ENCODE assay signal across 7 cellular contexts in the genomic region with DNA sequence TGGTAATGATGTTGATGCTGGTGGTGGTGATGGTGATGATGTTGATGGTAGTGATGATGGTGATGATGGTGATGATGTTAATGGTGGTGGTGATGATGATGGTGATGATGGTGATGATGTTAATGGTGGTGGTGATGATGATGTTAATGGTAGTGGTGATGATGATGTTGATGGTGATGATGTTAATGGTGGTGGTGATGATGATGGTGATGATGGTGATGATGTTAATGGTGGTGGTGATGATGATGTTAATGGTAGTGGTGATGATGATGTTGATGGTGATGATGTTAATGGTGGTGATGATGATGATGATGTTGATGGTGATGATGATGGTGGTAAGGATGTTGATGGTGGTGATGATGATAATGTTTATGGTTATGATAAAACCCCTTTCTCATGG. TPM values are rescaled to one million over a fixed set of nuclear protein-coding genes. Genes with fewer than 3 reads are reported as not detected.
DNase-seq lines count a peak whose midpoint lies in the region; ATAC-seq, FAIRE-seq and TF ChIP-seq lines count a peak whose summit lies in the region.
"Not testable (repeated sequence)": the region's sequence is repeated elsewhere in the genome, so short reads cannot be mapped to it uniquely, and the experiment has no call there.

No MANE protein-coding gene starts in this region.

- intact Hi-C loops in IMR-90 (cut with micrococcal nuclease); GM12878 (cut with micrococcal nuclease; ENCODE audit: unreplicated experiment); HepG2 (cut with micrococcal nuclease; ENCODE audit: unreplicated experiment): not testable (repeated sequence)

- peak; percentile 7 for FAIRE-seq in A549 (lab: Jason Lieb, UNC)
- FAIRE-seq in GM12892 (lab: Jason Lieb, UNC), result peak; percentile 50
- FAIRE-seq in GM12878 (lab: Jason Lieb, UNC), result peak; percentile 59
- FAIRE-seq in H1 (lab: Jason Lieb, UNC); HepG2 (lab: Jason Lieb, UNC): not testable (repeated sequence)

- peak overlapping the region in 2 of 11 experiments; percentile 65 to 75; a peak in 1 of 22 replicates for H3K9ac ChIP-seq in BLaER1 treated with 17β-estradiol and CSF1 and Interleukin-3, amounts not matched to agents 10 nM and 100 nM
- H3K9ac ChIP-seq in IMR-90 (ENCODE audit: low read depth, low read length); GM12878 (ENCODE audit: control insufficient read depth, insufficient read depth, low read length); H1 (replicated peaks in 1 of 4; ENCODE audit: extremely low read depth in 1 of 4, low read depth in 3 of 4, low read length in 3 of 4); HepG2 (ENCODE audit: insufficient read depth, low read depth, low read length): not testable (repeated sequence)

- H3K23me2 ChIP-seq in H1 (ENCODE audit: low read depth, low read length), result not testable (repeated sequence)

- H4K91ac ChIP-seq in IMR-90 (ENCODE audit: insufficient read depth, low read depth, low read length), result not testable (repeated sequence)
- H4K91ac ChIP-seq in H1 (replicated peaks; ENCODE audit: insufficient read length, low read length), result peak overlapping the region; percentile 74

- in situ Hi-C loops in IMR-90 (cut with MboI; ENCODE audit: low sequenced_read_pairs); GM12878 (cut with MboI); HepG2 (cut with HindIII; ENCODE audit: extremely low pct_ligation_motif_present, low pct_unique_long_range_greater_than_20kb): not testable (repeated sequence)

- H3K27me3 ChIP-seq in BLaER1 treated with 17β-estradiol and CSF1 and Interleukin-3, amounts not matched to agents 10 nM and 100 nM; GM12878 (replicated peaks in 1 of 2; ENCODE audit: control insufficient read depth in 2 of 2, insufficient read depth in 2 of 2, low read length in 1 of 2); H1 (replicated peaks in 1 of 4; ENCODE audit: control insufficient read depth in 3 of 4, extremely low read depth in 1 of 4, insufficient read depth in 3 of 4, low read length in 3 of 4): not testable (repeated sequence)
- peaks cover 32% of the 10 kb centered on the region for H3K27me3 ChIP-seq in IMR-90 (ENCODE audit: control insufficient read depth, insufficient read depth, low read length)
- H3K27me3 ChIP-seq in HepG2 (ENCODE audit: control insufficient read depth in 1 of 2, insufficient read depth in 2 of 2, low read length in 2 of 2), result peaks cover 2 to 26% of the 10 kb centered on the region in 2 experiments

- H3K4me2 ChIP-seq in A549; IMR-90 (ENCODE audit: low read depth, low read length); GM12878 (ENCODE audit: control insufficient read depth, insufficient read depth); H1 (ENCODE audit: insufficient read depth in 1 of 2, low read depth in 2 of 2, low read length in 2 of 2); HepG2 (ENCODE audit: low read depth, low read length): not testable (repeated sequence)
- peak overlapping the region in 8 of 11 experiments; percentile 61 to 79 (median 76); a peak in 16 of 22 replicates for H3K4me2 ChIP-seq in BLaER1 treated with 17β-estradiol and CSF1 and Interleukin-3, amounts not matched to agents 10 nM and 100 nM

- H2BK120ac ChIP-seq in IMR-90 (ENCODE audit: low read depth, low read length), result not testable (repeated sequence)
- peak overlapping the region; percentile 33 for H2BK120ac ChIP-seq in H1 (replicated peaks; ENCODE audit: low read depth, low read length)

- ATAC-seq in A549; IMR-90 (ENCODE audit: low read depth); GM12878; HepG2: not testable (repeated sequence)

- not testable (repeated sequence) for TF ChIP-seq EP300 in A549 (IDR thresholded peaks at IDR 0.05); GM12878 (IDR thresholded peaks at IDR 0.05; ENCODE audit: borderline replicate concordance in 1 of 2, control insufficient read depth in 1 of 2, low read depth in 2 of 2, low read length in 2 of 2); H1 (IDR thresholded peaks at IDR 0.05; ENCODE audit: borderline replicate concordance in 1 of 2, low read depth in 2 of 2, low read length in 2 of 2); HepG2 (IDR thresholded peaks at IDR 0.05; ENCODE audit: low read depth in 2 of 2, low read length in 2 of 2); HepG2 (CRISPR knock-in tag; IDR thresholded peaks at IDR 0.05; ENCODE audit: borderline replicate concordance)

- not testable (repeated sequence) for H4K8ac ChIP-seq in IMR-90 (ENCODE audit: low read depth in 2 of 2, low read length in 2 of 2); H1 (ENCODE audit: extremely low read depth, insufficient read depth, low read length)

- H4K5ac ChIP-seq in IMR-90 (ENCODE audit: low read depth, low read length); H1 (ENCODE audit: insufficient read length, low read depth, low read length): not testable (repeated sequence)

- H3K27ac ChIP-seq in A549; IMR-90 (ENCODE audit: insufficient read depth, low read length); GM12878 (ENCODE audit: control insufficient read depth, insufficient read depth); H1 (ENCODE audit: low read depth, low read length); HepG2 (ENCODE audit: extremely low read length, insufficient read depth, low read length): not testable (repeated sequence)
- peak overlapping the region in 5 of 11 experiments; percentile 54 to 91 (median 82); a peak in 8 of 22 replicates for H3K27ac ChIP-seq in BLaER1 treated with 17β-estradiol and CSF1 and Interleukin-3, amounts not matched to agents 10 nM and 100 nM

- not testable (repeated sequence) for BruUV-seq in IMR-90 (replicated peaks; lab: Mats Ljungman, UMichigan); GM12878 (replicated peaks; lab: Mats Ljungman, UMichigan); HepG2 (replicated peaks; lab: Mats Ljungman, UMichigan)

- H3K18ac ChIP-seq in IMR-90 (ENCODE audit: low read depth, low read length); H1 (ENCODE audit: extremely low read depth, low read length): not testable (repeated sequence)

- H3K79me2 ChIP-seq in GM12878 (ENCODE audit: control insufficient read depth, insufficient read depth, low read length); H1 (ENCODE audit: control insufficient read depth in 1 of 2, insufficient read depth in 2 of 2, low read length in 2 of 2); HepG2 (ENCODE audit: insufficient read depth, low read length): not testable (repeated sequence)

- not testable (repeated sequence) for DNase-seq in A549 (ENCODE audit: low read depth in 1 of 2, low spot score in 1 of 2); GM12892 (ENCODE audit: insufficient read length); IMR-90; GM12878 (ENCODE audit: low read depth, low spot score); H1 (ENCODE audit: low read depth in 1 of 2, low spot score in 2 of 2); HepG2 (ENCODE audit: low spot score)

- TF ChIP-seq CTCF in A549 (IDR thresholded peaks at IDR 0.05); IMR-90 (conservative IDR thresholded peaks at IDR 0.05; ENCODE audit: low read depth, low read length); GM12878 (IDR thresholded peaks at IDR 0.05 in 2 of 3, conservative IDR thresholded peaks at IDR 0.05 in 1 of 3; ENCODE audit: control insufficient read depth in 2 of 3, extremely low read depth in 1 of 3, insufficient read depth in 1 of 3, low read depth in 3 of 3, low read length in 3 of 3); H1 (IDR thresholded peaks at IDR 0.05; ENCODE audit: control extremely low read depth in 1 of 3, insufficient read depth in 1 of 3, low read depth in 1 of 3, low read length in 3 of 3); HepG2 (CRISPR knock-in tag; IDR thresholded peaks at IDR 0.05): not testable (repeated sequence)

- not testable (repeated sequence) for H2BK15ac ChIP-seq in IMR-90 (ENCODE audit: low read depth, low read length); H1 (ENCODE audit: low read length)

- H4K20me1 ChIP-seq in BLaER1 treated with 17β-estradiol and CSF1 and Interleukin-3, amounts not matched to agents 10 nM and 100 nM; IMR-90 (ENCODE audit: insufficient read depth, low read length); GM12878 (ENCODE audit: control insufficient read depth, insufficient read depth); H1 (replicated peaks in 1 of 2; ENCODE audit: control insufficient read depth in 1 of 2, insufficient read depth in 2 of 2, low read length in 2 of 2); HepG2 (ENCODE audit: insufficient read depth, low read length): not testable (repeated sequence)

- CTCF ChIA-PET in A549 (lab: Yijun Ruan, JAX), result interaction anchor here (1.6 kb wide), 1 partner anchor 18 kb away, joined by 7 read pairs; no protein-coding TSS in a partner anchor
- CTCF ChIA-PET in IMR-90 (lab: Yijun Ruan, JAX); GM12878 (lab: Yijun Ruan, JAX); H1 (lab: Charles Lee; ENCODE audit: partially characterized antibody); HepG2 (lab: Yijun Ruan, JAX; ENCODE audit: low intra/inter-chr PET ratio, low total read pairs): not testable (repeated sequence)

- dilution Hi-C loops in IMR-90 (cut with HindIII; ENCODE audit: low sequenced_read_pairs, unreplicated experiment), result not testable (repeated sequence)

- SMC1A ChIA-PET in GM12878 (lab: Charles Lee; ENCODE audit: uncharacterized antibody, unreplicated experiment), result not testable (repeated sequence)

- POLR2A ChIA-PET in A549 (lab: Yijun Ruan, JAX); IMR-90 (lab: Charles Lee; ENCODE audit: unreplicated experiment); GM12878 (lab: Charles Lee); H1 (lab: Charles Lee; ENCODE audit: partially characterized antibody); HepG2 (lab: Yijun Ruan, JAX): not testable (repeated sequence)

- TF ChIP-seq RAD21 in A549 (conservative IDR thresholded peaks at IDR 0.05 in 1 of 2, IDR thresholded peaks at IDR 0.05 in 1 of 2); IMR-90 (IDR thresholded peaks at IDR 0.05; ENCODE audit: low read length); GM12878 (IDR thresholded peaks at IDR 0.05; ENCODE audit: insufficient read depth, low read depth, low read length); H1 (IDR thresholded peaks at IDR 0.05 in 1 of 2, conservative IDR thresholded peaks at IDR 0.05 in 1 of 2; ENCODE audit: low read depth in 2 of 2, low read length in 2 of 2); HepG2 (CRISPR knock-in tag; IDR thresholded peaks at IDR 0.05): not testable (repeated sequence)

- RAD21 ChIA-PET in GM12878 (lab: Charles Lee; ENCODE audit: unreplicated experiment), result not testable (repeated sequence)

- H3K23ac ChIP-seq in IMR-90 (ENCODE audit: low read depth, low read length); H1 (ENCODE audit: insufficient read length): not testable (repeated sequence)

- not testable (repeated sequence) for H2BK12ac ChIP-seq in H1 (ENCODE audit: low read depth, low read length)

- not testable (repeated sequence) for H3K4ac ChIP-seq in IMR-90 (ENCODE audit: low read depth, low read length); H1 (replicated peaks; ENCODE audit: insufficient read length, low read depth, low read length)

- H3K9me1 ChIP-seq in IMR-90 (ENCODE audit: insufficient read depth, low read length), result not testable (repeated sequence)

- not testable (repeated sequence) for H3K9me3 ChIP-seq in A549; IMR-90 (ENCODE audit: control insufficient read depth, insufficient read depth, low read length); GM12878 (replicated peaks; ENCODE audit: control insufficient read depth, insufficient read depth, low read length); H1 (ENCODE audit: insufficient read depth in 2 of 2, low read depth in 1 of 2, low read length in 1 of 2); HepG2 (ENCODE audit: low read length)
- H3K9me3 ChIP-seq in BLaER1 treated with 17β-estradiol and CSF1 and Interleukin-3, amounts not matched to agents 10 nM and 100 nM (replicated peaks in 1 of 11), result peaks cover 0 to 27% (median 11%) of the 10 kb centered on the region in 11 experiments; a peak in 12 of 22 replicates

- H3K79me1 ChIP-seq in IMR-90 (ENCODE audit: low read depth in 1 of 2, low read length in 2 of 2); H1 (ENCODE audit: low read depth, low read length): not testable (repeated sequence)

- not testable (repeated sequence) for H2AK5ac ChIP-seq in IMR-90 (ENCODE audit: low read depth, low read length); H1 (ENCODE audit: low read depth, low read length)

- peak overlapping the region; percentile 80 for H2BK5ac ChIP-seq in IMR-90 (ENCODE audit: low read depth, low read length, poor library complexity, severe bottlenecking)
- not testable (repeated sequence) for H2BK5ac ChIP-seq in H1 (ENCODE audit: low read depth, low read length)

- not testable (repeated sequence) for H2AFZ ChIP-seq in IMR-90 (replicated peaks; ENCODE audit: low read length, poor library complexity); GM12878 (ENCODE audit: control insufficient read depth, low read depth, low read length); H1 (ENCODE audit: low read length); HepG2 (ENCODE audit: low read length)

- H3K4me3 ChIP-seq in A549; BLaER1 treated with 17β-estradiol and CSF1 and Interleukin-3, amounts not matched to agents 10 nM and 100 nM; IMR-90 (ENCODE audit: insufficient read depth, low read depth, low read length); GM12878; H1 (ENCODE audit: extremely low read depth in 1 of 4, insufficient read depth in 2 of 4, low read depth in 3 of 4, low read length in 4 of 4); HepG2 (replicated peaks in 1 of 3; ENCODE audit: insufficient read depth in 1 of 3, low read depth in 2 of 3, low read length in 3 of 3): not testable (repeated sequence)

- not testable (repeated sequence) for H3K36me3 ChIP-seq in BLaER1 treated with 17β-estradiol and CSF1 and Interleukin-3, amounts not matched to agents 10 nM and 100 nM; IMR-90 (ENCODE audit: control insufficient read depth, insufficient read depth, low read length); GM12878 (ENCODE audit: control insufficient read depth in 2 of 2, insufficient read depth in 2 of 2, low read length in 1 of 2); H1 (ENCODE audit: control insufficient read depth in 2 of 4, insufficient read depth in 4 of 4, low read length in 3 of 4); HepG2 (replicated peaks in 1 of 2; ENCODE audit: control insufficient read depth in 1 of 2, insufficient read depth in 2 of 2, low read length in 2 of 2)

- H2BK20ac ChIP-seq in IMR-90 (ENCODE audit: low read depth, low read length); H1 (ENCODE audit: low read length): not testable (repeated sequence)

- not testable (repeated sequence) for TF ChIP-seq POLR2A in A549 (IDR thresholded peaks at IDR 0.05; ENCODE audit: low read length); GM12892 (IDR thresholded peaks at IDR 0.05; ENCODE audit: low read depth, low read length); IMR-90 (IDR thresholded peaks at IDR 0.05; ENCODE audit: low read depth, low read length); GM12878 (IDR thresholded peaks at IDR 0.05; ENCODE audit: low read depth, low read length); H1 (IDR thresholded peaks at IDR 0.05; ENCODE audit: control extremely low read depth in 1 of 2, low read depth in 2 of 2, low read length in 2 of 2); HepG2 (IDR thresholded peaks at IDR 0.05; ENCODE audit: insufficient read depth in 1 of 2, low read depth in 2 of 2, low read length in 2 of 2)

- not testable (repeated sequence) for H3K4me1 ChIP-seq in A549; IMR-90 (ENCODE audit: control insufficient read depth, insufficient read depth, low read length); GM12878 (ENCODE audit: control insufficient read depth, insufficient read depth, low read length); H1 (replicated peaks in 1 of 4; ENCODE audit: control insufficient read depth in 3 of 4, insufficient read depth in 4 of 4, low read length in 3 of 4)
- H3K4me1 ChIP-seq in BLaER1 treated with 17β-estradiol and CSF1 and Interleukin-3, amounts not matched to agents 10 nM and 100 nM, result peaks cover 0 to 57% (median 47%) of the 10 kb centered on the region in 10 experiments; a peak in 16 of 20 replicates
- peaks cover 21% of the 10 kb centered on the region for H3K4me1 ChIP-seq in HepG2 (ENCODE audit: insufficient read depth, low read length)

- H3K56ac ChIP-seq in IMR-90 (ENCODE audit: extremely low read depth, insufficient read depth, low read length), result not testable (repeated sequence)
- H3K56ac ChIP-seq in H1 (replicated peaks; ENCODE audit: insufficient read length, low read depth, low read length), result peak overlapping the region; percentile 100

- not testable (repeated sequence) for H3K14ac ChIP-seq in IMR-90 (replicated peaks; ENCODE audit: low read depth, low read length); H1 (ENCODE audit: insufficient read length)

- H2AK9ac ChIP-seq in IMR-90 (replicated peaks; ENCODE audit: low read depth, low read length, poor library complexity), result not testable (repeated sequence)

RNA-seq across cellular contexts. Expression of a gene that starts 20.2 kb away (rescaled TPM):
- polyA plus RNA-seq in A549 (2011; rRNA removed), result 6.6 and 10.2 TPM in 2 replicates
- 16.7 and 21.8 TPM in 2 replicates for polyA plus RNA-seq in A549 (2012; cell fraction: cytosol; rRNA removed)
- 25.5 and 28.7 TPM in 2 replicates for polyA plus RNA-seq in A549 (2012; cell fraction: nucleus; rRNA removed)
- 22.0 to 23.9 TPM (median 22.5 TPM) in 3 replicates for polyA plus RNA-seq in A549 (2017; fragmentation: RNase III; extraction: RNeasy Plus Mini Kit Qiagen cat#74134 plus additional on column Dnase treatment)
- polyA minus RNA-seq in A549 (2011; rRNA and poly(A)+ RNA removed), result 8.2 and 12.5 TPM in 2 replicates
- polyA plus RNA-seq in GM12892 (2012; ENCODE audit: missing spikeins), result 19.7 TPM
- total RNA-seq in IMR-90 (2012; rRNA removed), result 7.5 and 8.1 TPM in 2 replicates
- 17.9 and 19.0 TPM in 2 replicates for polyA plus RNA-seq in IMR-90 (2012; rRNA removed)
- 7.8 and 17.6 TPM in 2 replicates for polyA plus RNA-seq in IMR-90 (2012; cell fraction: cytosol; rRNA removed)
- polyA plus RNA-seq in IMR-90 (2012; cell fraction: nucleus; rRNA removed; ENCODE audit: low replicate concordance), result 11.2 and 21.7 TPM in 2 replicates
- total RNA-seq in GM12878 (2013; cell fraction: nucleolus; rRNA removed), result 23.7 and 25.5 TPM in 2 replicates
- 12.3 and 14.3 TPM in 2 replicates for total RNA-seq in GM12878 (2014; rRNA removed)
- total RNA-seq in GM12878 (2014; rRNA removed; fragmentation: Illumina TruSeq; extraction: Trizol), result 2.9 and 3.4 TPM in 2 replicates
- total RNA-seq in GM12878 (2021), result 32.1 and 36.8 TPM in 2 replicates
- 7.1 TPM for polyA plus RNA-seq in GM12878 (2011; ENCODE audit: low read depth)
- 3.7 and 8.0 TPM in 2 replicates for polyA plus RNA-seq in GM12878 (2011; rRNA removed)
- polyA plus RNA-seq in GM12878 (2011; cell fraction: cytosol; rRNA removed), result 17.2 and 20.7 TPM in 2 replicates
- polyA plus RNA-seq in GM12878 (2011; cell fraction: nucleus; rRNA removed), result 28.6 and 32.8 TPM in 2 replicates
- 19.3 and 28.5 TPM in 2 replicates for polyA plus RNA-seq in GM12878 (2012)
- 1.1 and 4.2 TPM in 2 replicates for polyA plus RNA-seq in GM12878 (2014; fragmentation: Illumina TruSeq; extraction: Trizol)
- polyA plus RNA-seq in GM12878 (2014; fragmentation: Nextera tagmentation; extraction: Ambion mirVana), result 1 to 10 TPM in 1 of 2 experiments, under 1 TPM in 1; 0.89 to 2.9 TPM
- 18.5 TPM in 2 replicates for polyA plus RNA-seq in GM12878 (2014; rRNA removed)
- polyA plus RNA-seq in GM12878 (2016; fragmentation: Nextera tagmentation; extraction: Ambion mirVana), result 10 to 100 TPM; 24.1 to 28.3 TPM
- 7.2 and 23.3 TPM in 2 replicates for polyA minus RNA-seq in GM12878 (2011; rRNA and poly(A)+ RNA removed)
- 12.4 and 14.7 TPM in 2 replicates for polyA minus RNA-seq in GM12878 (2011; cell fraction: cytosol; rRNA and poly(A)+ RNA removed)
- 11.0 and 14.4 TPM in 2 replicates for polyA minus RNA-seq in GM12878 (2011; cell fraction: nucleus; rRNA and poly(A)+ RNA removed)
- total RNA-seq in H1 (2021; fragmentation: NEBNext Ultra II Directional; extraction: Animal tissue kit (Norgen Biotek cat#: 25700)), result 28.1 and 29.4 TPM in 2 replicates
- 9.8 and 21.0 TPM in 2 replicates for polyA plus RNA-seq in H1 (2011; rRNA removed)
- polyA plus RNA-seq in H1 (2011; cell fraction: cytosol; rRNA removed), result 14.3 TPM
- 27.1 TPM for polyA plus RNA-seq in H1 (2011; cell fraction: nucleus; rRNA removed)
- 14.2 to 23.4 TPM (median 21.5 TPM) in 4 replicates for polyA plus RNA-seq in H1 (2012, experiment 1 of 2)
- 17.1 TPM for polyA plus RNA-seq in H1 (2012, experiment 2 of 2)
- polyA plus RNA-seq in H1 (2013, experiment 1 of 2), result 14.4 TPM
- 14.7 TPM for polyA plus RNA-seq in H1 (2013, experiment 2 of 2)
- polyA minus RNA-seq in H1 (2011; rRNA and poly(A)+ RNA removed), result 9.7 and 12.2 TPM in 2 replicates
- 14.5 TPM for polyA minus RNA-seq in H1 (2011; cell fraction: cytosol; rRNA and poly(A)+ RNA removed)
- 13.4 TPM for polyA minus RNA-seq in H1 (2011; cell fraction: nucleus; rRNA and poly(A)+ RNA removed)
- 19.2 and 29.2 TPM in 2 replicates for total RNA-seq in HepG2 (2016; rRNA removed; fragmentation: Illumina TruSeq; extraction: Trizol)
- total RNA-seq in HepG2 (2016; cell fraction: cytosol; rRNA removed; fragmentation: Illumina TruSeq; extraction: Trizol; ENCODE audit: low read depth), result 24.1 and 24.5 TPM in 2 replicates
- 16.2 and 29.2 TPM in 2 replicates for total RNA-seq in HepG2 (2016; cell fraction: insoluble cytoplasmic fraction; rRNA removed; fragmentation: Illumina TruSeq; extraction: Trizol)
- total RNA-seq in HepG2 (2016; cell fraction: membrane; rRNA removed; fragmentation: Illumina TruSeq; extraction: Trizol), result 50.6 and 51.0 TPM in 2 replicates
- 14.5 and 14.9 TPM in 2 replicates for total RNA-seq in HepG2 (2016; cell fraction: nucleus; rRNA removed; fragmentation: Illumina TruSeq; extraction: Trizol)
- 18.9 and 23.8 TPM in 2 replicates for polyA plus RNA-seq in HepG2 (2011; rRNA removed)
- polyA plus RNA-seq in HepG2 (2011; cell fraction: cytosol; rRNA removed), result 20.3 and 28.6 TPM in 2 replicates
- polyA plus RNA-seq in HepG2 (2011; cell fraction: nucleus; rRNA removed), result 25.5 and 28.6 TPM in 2 replicates
- 42.6 and 48.4 TPM in 2 replicates for polyA plus RNA-seq in HepG2 (2012)
- polyA plus RNA-seq in HepG2 (2016; cell fraction: cytosol; fragmentation: Illumina TruSeq; extraction: Trizol; ENCODE audit: low read depth), result 68.3 and 74.3 TPM in 2 replicates
- polyA plus RNA-seq in HepG2 (2016; cell fraction: insoluble cytoplasmic fraction; fragmentation: Illumina TruSeq; extraction: Trizol; ENCODE audit: low read depth), result 28.2 and 39.1 TPM in 2 replicates
- 81.0 and 95.6 TPM in 2 replicates for polyA plus RNA-seq in HepG2 (2016; cell fraction: membrane; fragmentation: Illumina TruSeq; extraction: Trizol; ENCODE audit: low read depth)
- polyA plus RNA-seq in HepG2 (2016; cell fraction: nucleus; fragmentation: Illumina TruSeq; extraction: Trizol; ENCODE audit: insufficient read depth, low read depth), result 27.8 and 30.7 TPM in 2 replicates
- 26.4 and 69.1 TPM in 2 replicates for polyA minus RNA-seq in HepG2 (2011; rRNA and poly(A)+ RNA removed; ENCODE audit: low replicate concordance)
- polyA minus RNA-seq in HepG2 (2011; cell fraction: cytosol; rRNA and poly(A)+ RNA removed), result 27.2 and 30.5 TPM in 2 replicates
- 13.6 and 15.8 TPM in 2 replicates for polyA minus RNA-seq in HepG2 (2011; cell fraction: nucleus; rRNA and poly(A)+ RNA removed)
